In the genomic region with DNA sequence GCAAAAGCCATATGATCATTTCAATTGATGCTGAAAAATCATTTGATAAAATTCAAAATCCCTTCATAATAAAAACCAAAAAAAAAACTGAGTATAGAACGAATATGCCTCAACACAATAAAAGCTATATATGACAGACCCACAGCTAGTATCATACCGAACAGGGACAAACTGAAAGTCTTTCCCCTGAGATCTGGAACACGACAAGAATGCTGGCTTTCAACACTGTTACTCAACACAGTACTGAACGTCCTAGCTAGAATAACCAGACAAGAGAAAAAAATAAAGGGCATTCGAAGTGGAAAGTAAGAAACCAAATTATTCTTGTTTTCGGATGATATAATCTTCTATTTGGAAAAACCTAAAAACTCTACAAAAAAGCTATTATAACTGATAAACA, we compare ENCODE assay signal across 22 cellular contexts.
"Had no signal": no experiment of that assay in that cellular context is flagged by ENCODE, and none has a peak within 500 bp of the region (broad histone marks: within the 10 kb centered on the region; RNA-seq: fewer than 3 reads in every experiment).

No MANE protein-coding gene starts in this region.

- DNase-seq: dermis blood vessel endothelial cell; dorsolateral prefrontal cortex; effector CD4-positive, alpha-beta T cell; effector memory CD4-positive, alpha-beta T cell; foreskin keratinocyte; heart left ventricle; hypothalamus; immature natural killer cell; islet precursor cell; kidney; kidney glomerular epithelial cell; left lung; lower lobe of right lung; mesenchymal stem cell; mucosa of descending colon; naive B cell; naive thymus-derived CD8-positive, alpha-beta T cell had no signal

- H3K4me3 Mint-ChIP-seq: immature natural killer cell; mesothelial cell of epicardium; naive B cell; naive thymus-derived CD8-positive, alpha-beta T cell had no signal

- H3K4me1 Mint-ChIP-seq: immature natural killer cell; mesothelial cell of epicardium; naive B cell; naive thymus-derived CD8-positive, alpha-beta T cell had no signal

- H3K36me3 ChIP-seq: esophagus muscularis mucosa, gastroesophageal sphincter, heart left ventricle, left lung, lower lobe of right lung had no signal

- H3K9me3 ChIP-seq: lower lobe of right lung, mucosa of descending colon had no signal

- H3K4me1 ChIP-seq: esophagus muscularis mucosa, foreskin keratinocyte, gastroesophageal sphincter, heart left ventricle, left lung, lower lobe of right lung had no signal

- H3K27ac Mint-ChIP-seq: immature natural killer cell; mesothelial cell of epicardium; naive B cell; naive thymus-derived CD8-positive, alpha-beta T cell had no signal

- H3K4me3 ChIP-seq: coronary artery, dorsolateral prefrontal cortex, esophagus muscularis mucosa, gastroesophageal sphincter, heart left ventricle, hepatocyte, left lung, lower lobe of right lung, mucosa of descending colon had no signal

- H3K36me3 Mint-ChIP-seq: immature natural killer cell, naive B cell had no signal

- H3K27me3 ChIP-seq: dorsolateral prefrontal cortex, esophagus muscularis mucosa, gastroesophageal sphincter, heart left ventricle, hepatocyte, left lung had no signal

- ATAC-seq: foreskin keratinocyte; gastroesophageal sphincter; heart left ventricle; left lung; lower lobe of right lung; mucosa of descending colon; naive thymus-derived CD8-positive, alpha-beta T cell had no signal
